ENCODE assay signal across 23 cellular contexts in genomic region chr14:23675906-23676305, GRCh38. TPM values are rescaled to one million over a fixed set of nuclear protein-coding genes. Genes with fewer than 3 reads are reported as not detected.
DNase-seq lines count a peak whose midpoint lies in the region; ATAC-seq, FAIRE-seq and TF ChIP-seq lines count a peak whose summit lies in the region.
"Had no signal": no experiment of that assay in that cellular context is flagged by ENCODE, and none has a peak within 500 bp of the region (broad histone marks: within the 10 kb centered on the region; RNA-seq: fewer than 3 reads in every experiment).

No MANE protein-coding gene starts in this region.

- no peak for ATAC-seq in activated CD8-positive, alpha-beta T cell treated with anti-CD3 and anti-CD28 coated beads for 36 hours
- ATAC-seq: A549; CD8-positive, alpha-beta T cell; GM12878 had no signal

- H3K4me1 Mint-ChIP-seq in osteocyte (ENCODE audit: unreplicated experiment) = no peaks in the 10 kb centered on the region
- H3K4me1 Mint-ChIP-seq in activated CD8-positive, alpha-beta T cell treated with anti-CD3 and anti-CD28 coated beads for 36 hours (ENCODE audit: low read depth) = no peaks in the 10 kb centered on the region
- H3K4me1 Mint-ChIP-seq: B cell had no signal

- intact Hi-C loops in activated CD8-positive, alpha-beta T cell treated with anti-CD3 and anti-CD28 coated beads for 36 hours (cut with micrococcal nuclease) = no loop called here

- no peak overlapping the region for H3K27ac Mint-ChIP-seq in osteocyte (ENCODE audit: unreplicated experiment)
- no peak overlapping the region for H3K27ac Mint-ChIP-seq in activated CD8-positive, alpha-beta T cell treated with anti-CD3 and anti-CD28 coated beads for 36 hours
- H3K27ac Mint-ChIP-seq: B cell; CD4-positive, alpha-beta T cell; CD8-positive, alpha-beta T cell had no signal

- H3K27me3 Mint-ChIP-seq in osteocyte (ENCODE audit: unreplicated experiment) = peaks cover 22% of the 10 kb centered on the region
- peaks cover 11% of the 10 kb centered on the region for H3K27me3 Mint-ChIP-seq in activated CD8-positive, alpha-beta T cell treated with anti-CD3 and anti-CD28 coated beads for 36 hours

- no peak overlapping the region for H3K4me3 Mint-ChIP-seq in osteocyte (ENCODE audit: unreplicated experiment)
- H3K4me3 Mint-ChIP-seq in activated CD8-positive, alpha-beta T cell treated with anti-CD3 and anti-CD28 coated beads for 36 hours = no peak overlapping the region
- H3K4me3 Mint-ChIP-seq: B cell; CD4-positive, alpha-beta T cell; CD8-positive, alpha-beta T cell had no signal

- POLR2A ChIA-PET in activated CD8-positive, alpha-beta T cell treated with anti-CD3 and anti-CD28 coated beads for 36 hours (lab: Charles Lee) = no interaction called here

- H3K9me3 Mint-ChIP-seq in osteocyte (ENCODE audit: unreplicated experiment) = no peaks in the 10 kb centered on the region
- no peaks in the 10 kb centered on the region for H3K9me3 Mint-ChIP-seq in activated CD8-positive, alpha-beta T cell treated with anti-CD3 and anti-CD28 coated beads for 36 hours
- H3K9me3 Mint-ChIP-seq: CD4-positive, alpha-beta T cell; CD8-positive, alpha-beta T cell had no signal

- DNase-seq in D721Med (ENCODE audit: insufficient read length, low spot score) (no peak), ecto neural progenitor cell (ENCODE audit: low spot score) (peak; percentile 23), osteocyte (ENCODE audit: extremely low spot score, unreplicated experiment) (peak; percentile 30), NCI-H1048 (lab: John Stamatoyannopoulos, UW) (no peak), NCI-H524 treated with DMSO at 0.1 percent for 48 hours (lab: John Stamatoyannopoulos, UW) (no peak)
- DNase-seq in activated CD8-positive, alpha-beta T cell treated with anti-CD3 and anti-CD28 coated beads for 36 hours = no peak
- DNase-seq: AML-193; Caco-2; Calu3; CD4-positive, alpha-beta T cell; CD8-positive, alpha-beta T cell; DMS 273 treated with DMSO at 0.1 percent for 48 hours; DMS153; DMS53; DMS79; DND-41; EL; GDM1 had no signal

- H3K36me3 Mint-ChIP-seq in osteocyte (ENCODE audit: unreplicated experiment) = no peaks in the 10 kb centered on the region
- no peaks in the 10 kb centered on the region for H3K36me3 Mint-ChIP-seq in activated CD8-positive, alpha-beta T cell treated with anti-CD3 and anti-CD28 coated beads for 36 hours (ENCODE audit: low read depth)
- H3K36me3 Mint-ChIP-seq: CD8-positive, alpha-beta T cell had no signal

- peak; percentile 84 for FAIRE-seq in D721Med (lab: Jason Lieb, UNC)
- FAIRE-seq: A549, GM12878, GM12892, GM18507 had no signal

- no peak for TF ChIP-seq CTCF in D721Med (IDR thresholded peaks at IDR 0.05; ENCODE audit: insufficient read depth, missing control alignments)
- TF ChIP-seq CTCF in osteocyte (IDR thresholded peaks at IDR 0.05) = no peak
- TF ChIP-seq CTCF in activated CD8-positive, alpha-beta T cell treated with anti-CD3 and anti-CD28 coated beads for 36 hours (IDR thresholded peaks at IDR 0.05) = no peak

- CTCF ChIA-PET in activated CD8-positive, alpha-beta T cell treated with anti-CD3 and anti-CD28 coated beads for 36 hours (lab: Charles Lee) = interaction anchor here (1.1 to 1.4 kb wide), 2 partner anchors 87 to 235 kb away, joined by 3 read pairs; no protein-coding TSS in a partner anchor

RNA-seq across cellular contexts. Expression of gene DHRS2, which starts 39.7 kb away (rescaled TPM):
- not detected in 2 replicates for total RNA-seq in osteocyte
- total RNA-seq in activated CD8-positive, alpha-beta T cell treated with anti-CD3 and anti-CD28 coated beads for 36 hours = 1 to 10 TPM; 3.3 to 3.5 TPM
- total RNA-seq: B cell; CD8-positive, alpha-beta T cell had no signal

Comparison
In these comparisons a context has a peak if more than half of its experiments do, and no peak if none do; other contexts are left out.
1. DNase-seq: peak in ecto neural progenitor cell (single experiment) and osteocyte (single experiment); none in D721Med (single experiment), NCI-H1048 (single experiment), activated CD8-positive, alpha-beta T cell treated with anti-CD3 and anti-CD28 coated beads for 36 hours (single experiment) and NCI-H524 treated with DMSO at 0.1 percent for 48 hours (single experiment).